ENCODE assay signal across 1 cellular context in the genomic region with DNA sequence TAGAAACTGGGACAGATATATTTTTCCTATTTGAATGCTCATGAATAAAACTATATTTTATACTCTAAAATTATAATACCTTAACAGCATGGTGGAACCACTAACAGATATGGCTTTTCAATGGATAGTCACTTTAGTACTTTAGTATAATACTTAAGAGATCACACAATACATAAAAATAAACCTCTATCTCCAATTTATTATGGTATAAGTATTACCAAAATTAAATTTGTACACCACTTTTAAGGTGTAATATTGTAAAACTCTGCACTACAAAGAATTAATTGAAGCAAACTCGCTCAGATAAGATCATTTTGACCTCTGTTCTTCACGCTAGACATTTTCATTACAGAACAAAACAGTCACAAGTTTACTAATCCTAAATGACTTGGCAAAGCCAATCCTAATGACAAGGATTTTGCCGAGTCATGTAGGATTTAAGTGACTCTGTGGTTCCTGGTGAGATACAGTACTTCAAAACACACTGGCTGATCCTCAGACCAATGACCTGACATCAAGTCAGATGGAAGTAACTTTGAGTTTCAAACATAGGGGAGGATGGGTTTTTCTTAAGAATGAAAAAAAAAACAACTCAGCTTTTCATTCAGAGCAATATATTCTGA.
TF ChIP-seq lines count a peak whose summit lies in the region.

No MANE protein-coding gene starts in this region.

TF ChIP-seq in K562, 482 proteins besides CTCF, POLR2A, EP300 and RAD21 (continued from another document and continues in another):
- TF ChIP-seq, protein P1, sequence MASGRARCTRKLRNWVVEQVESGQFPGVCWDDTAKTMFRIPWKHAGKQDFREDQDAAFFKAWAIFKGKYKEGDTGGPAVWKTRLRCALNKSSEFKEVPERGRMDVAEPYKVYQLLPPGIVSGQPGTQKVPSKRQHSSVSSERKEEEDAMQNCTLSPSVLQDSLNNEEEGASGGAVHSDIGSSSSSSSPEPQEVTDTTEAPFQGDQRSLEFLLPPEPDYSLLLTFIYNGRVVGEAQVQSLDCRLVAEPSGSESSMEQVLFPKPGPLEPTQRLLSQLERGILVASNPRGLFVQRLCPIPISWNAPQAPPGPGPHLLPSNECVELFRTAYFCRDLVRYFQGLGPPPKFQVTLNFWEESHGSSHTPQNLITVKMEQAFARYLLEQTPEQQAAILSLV (tag; IDR thresholded peaks at IDR 0.05) = no peak
- TF ChIP-seq, protein P2, sequence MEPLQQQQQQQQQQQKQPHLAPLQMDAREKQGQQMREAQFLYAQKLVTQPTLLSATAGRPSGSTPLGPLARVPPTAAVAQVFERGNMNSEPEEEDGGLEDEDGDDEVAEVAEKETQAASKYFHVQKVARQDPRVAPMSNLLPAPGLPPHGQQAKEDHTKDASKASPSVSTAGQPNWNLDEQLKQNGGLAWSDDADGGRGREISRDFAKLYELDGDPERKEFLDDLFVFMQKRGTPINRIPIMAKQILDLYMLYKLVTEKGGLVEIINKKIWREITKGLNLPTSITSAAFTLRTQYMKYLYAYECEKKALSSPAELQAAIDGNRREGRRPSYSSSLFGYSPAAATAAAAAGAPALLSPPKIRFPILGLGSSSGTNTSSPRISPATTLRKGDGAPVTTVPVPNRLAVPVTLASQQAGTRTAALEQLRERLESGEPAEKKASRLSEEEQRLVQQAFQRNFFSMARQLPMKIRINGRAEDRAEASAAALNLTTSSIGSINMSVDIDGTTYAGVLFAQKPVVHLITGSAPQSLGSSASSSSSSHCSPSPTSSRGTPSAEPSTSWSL (CRISPR knock-in tag; IDR thresholded peaks at IDR 0.05; ENCODE audit: borderline replicate concordance) = no peak
- no peak for TF ChIP-seq ZBED1 (IDR thresholded peaks at IDR 0.05)
- TF ChIP-seq ASH1L (IDR thresholded peaks at IDR 0.05; ENCODE audit: borderline replicate concordance, low read depth, partially characterized antibody) = no peak
- peak; percentile 83 for TF ChIP-seq NBN (IDR thresholded peaks at IDR 0.05; ENCODE audit: low read depth)
- TF ChIP-seq NR2C1 (IDR thresholded peaks at IDR 0.05) = peak; percentile 67
- peak; percentile 81 for TF ChIP-seq NR2C1 (tag; IDR thresholded peaks at IDR 0.05)
- no peak for TF ChIP-seq STAG1 (CRISPR knock-in tag; IDR thresholded peaks at IDR 0.05; ENCODE audit: borderline replicate concordance)
- no peak for TF ChIP-seq BRCA1 (IDR thresholded peaks at IDR 0.05)
- no peak for TF ChIP-seq BRCA1 (CRISPR knock-in tag; IDR thresholded peaks at IDR 0.05)
- TF ChIP-seq PHB (CRISPR knock-in tag; IDR thresholded peaks at IDR 0.05) = no peak
- peak; percentile 81; the same call in 1 of the 2 replicates for TF ChIP-seq GATAD2A (IDR thresholded peaks at IDR 0.05)
- TF ChIP-seq, protein P3, sequence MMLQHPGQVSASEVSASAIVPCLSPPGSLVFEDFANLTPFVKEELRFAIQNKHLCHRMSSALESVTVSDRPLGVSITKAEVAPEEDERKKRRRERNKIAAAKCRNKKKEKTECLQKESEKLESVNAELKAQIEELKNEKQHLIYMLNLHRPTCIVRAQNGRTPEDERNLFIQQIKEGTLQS (IDR thresholded peaks at IDR 0.05) = peak; percentile 36; the same call in 1 of the 2 replicates
- TF ChIP-seq, protein P3 (CRISPR knock-in tag; conservative IDR thresholded peaks at IDR 0.05) = no peak
- no peak for TF ChIP-seq KHSRP (IDR thresholded peaks at IDR 0.05)
- no peak for TF ChIP-seq ILK (tag; IDR thresholded peaks at IDR 0.05; ENCODE audit: borderline replicate concordance, low read depth)
- TF ChIP-seq ZBTB1 (CRISPR knock-in tag; IDR thresholded peaks at IDR 0.05; ENCODE audit: borderline replicate concordance, low read depth) = no peak
- no peak for TF ChIP-seq ZNF707 (CRISPR knock-in tag; conservative IDR thresholded peaks at IDR 0.05)
- no peak for TF ChIP-seq FOXA1 (IDR thresholded peaks at IDR 0.05; ENCODE audit: borderline replicate concordance)
- TF ChIP-seq, protein P4, sequence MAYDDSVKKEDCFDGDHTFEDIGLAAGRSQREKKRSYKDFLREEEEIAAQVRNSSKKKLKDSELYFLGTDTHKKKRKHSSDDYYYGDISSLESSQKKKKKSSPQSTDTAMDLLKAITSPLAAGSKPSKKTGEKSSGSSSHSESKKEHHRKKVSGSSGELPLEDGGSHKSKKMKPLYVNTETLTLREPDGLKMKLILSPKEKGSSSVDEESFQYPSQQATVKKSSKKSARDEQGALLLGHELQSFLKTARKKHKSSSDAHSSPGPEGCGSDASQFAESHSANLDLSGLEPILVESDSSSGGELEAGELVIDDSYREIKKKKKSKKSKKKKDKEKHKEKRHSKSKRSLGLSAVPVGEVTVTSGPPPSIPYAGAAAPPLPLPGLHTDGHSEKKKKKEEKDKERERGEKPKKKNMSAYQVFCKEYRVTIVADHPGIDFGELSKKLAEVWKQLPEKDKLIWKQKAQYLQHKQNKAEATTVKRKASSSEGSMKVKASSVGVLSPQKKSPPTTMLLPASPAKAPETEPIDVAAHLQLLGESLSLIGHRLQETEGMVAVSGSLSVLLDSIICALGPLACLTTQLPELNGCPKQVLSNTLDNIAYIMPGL (CRISPR knock-in tag; IDR thresholded peaks at IDR 0.05) = no peak
- no peak for TF ChIP-seq YBX1 (IDR thresholded peaks at IDR 0.05)
- no peak for TF ChIP-seq ZNF184 (CRISPR knock-in tag; IDR thresholded peaks at IDR 0.05)
- peak; percentile 14 to 40 for TF ChIP-seq NCOA2 (IDR thresholded peaks at IDR 0.05; ENCODE audit: partially characterized antibody in 2 of 2)
- no peak for TF ChIP-seq PURB (CRISPR knock-in tag; IDR thresholded peaks at IDR 0.05; ENCODE audit: low read depth)
- TF ChIP-seq, protein P5, sequence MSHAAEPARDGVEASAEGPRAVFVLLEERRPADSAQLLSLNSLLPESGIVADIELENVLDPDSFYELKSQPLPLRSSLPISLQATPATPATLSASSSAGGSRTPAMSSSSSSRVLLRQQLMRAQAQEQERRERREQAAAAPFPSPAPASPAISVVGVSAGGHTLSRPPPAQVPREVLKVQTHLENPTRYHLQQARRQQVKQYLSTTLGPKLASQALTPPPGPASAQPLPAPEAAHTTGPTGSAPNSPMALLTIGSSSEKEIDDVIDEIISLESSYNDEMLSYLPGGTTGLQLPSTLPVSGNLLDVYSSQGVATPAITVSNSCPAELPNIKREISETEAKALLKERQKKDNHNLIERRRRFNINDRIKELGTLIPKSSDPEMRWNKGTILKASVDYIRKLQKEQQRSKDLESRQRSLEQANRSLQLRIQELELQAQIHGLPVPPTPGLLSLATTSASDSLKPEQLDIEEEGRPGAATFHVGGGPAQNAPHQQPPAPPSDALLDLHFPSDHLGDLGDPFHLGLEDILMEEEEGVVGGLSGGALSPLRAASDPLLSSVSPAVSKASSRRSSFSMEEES (CRISPR knock-in tag; IDR thresholded peaks at IDR 0.05) = no peak
- TF ChIP-seq ADNP (tag; IDR thresholded peaks at IDR 0.05) = no peak; the same call in none of the 2 replicates
- TF ChIP-seq CXXC5 (CRISPR knock-in tag; IDR thresholded peaks at IDR 0.05) = 0 out of 2 replicates have a peak, but pooled peaks have one; percentile 4
- no peak for TF ChIP-seq SIX5 (IDR thresholded peaks at IDR 0.05; ENCODE audit: borderline replicate concordance in 1 of 2, insufficient read depth in 1 of 2, low read depth in 1 of 2, low read length in 2 of 2)
- TF ChIP-seq NR4A1 (CRISPR knock-in tag; IDR thresholded peaks at IDR 0.05) = no peak
- no peak for TF ChIP-seq NR4A1 (tag; IDR thresholded peaks at IDR 0.05)
- TF ChIP-seq SAP30 (IDR thresholded peaks at IDR 0.05; ENCODE audit: borderline replicate concordance, insufficient read depth, low read depth, low read length, poor library complexity, severe bottlenecking) = no peak
- TF ChIP-seq, protein P6, sequence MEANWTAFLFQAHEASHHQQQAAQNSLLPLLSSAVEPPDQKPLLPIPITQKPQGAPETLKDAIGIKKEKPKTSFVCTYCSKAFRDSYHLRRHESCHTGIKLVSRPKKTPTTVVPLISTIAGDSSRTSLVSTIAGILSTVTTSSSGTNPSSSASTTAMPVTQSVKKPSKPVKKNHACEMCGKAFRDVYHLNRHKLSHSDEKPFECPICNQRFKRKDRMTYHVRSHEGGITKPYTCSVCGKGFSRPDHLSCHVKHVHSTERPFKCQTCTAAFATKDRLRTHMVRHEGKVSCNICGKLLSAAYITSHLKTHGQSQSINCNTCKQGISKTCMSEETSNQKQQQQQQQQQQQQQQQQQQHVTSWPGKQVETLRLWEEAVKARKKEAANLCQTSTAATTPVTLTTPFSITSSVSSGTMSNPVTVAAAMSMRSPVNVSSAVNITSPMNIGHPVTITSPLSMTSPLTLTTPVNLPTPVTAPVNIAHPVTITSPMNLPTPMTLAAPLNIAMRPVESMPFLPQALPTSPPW (CRISPR knock-in tag; IDR thresholded peaks at IDR 0.05) = no peak
- TF ChIP-seq, protein P7, sequence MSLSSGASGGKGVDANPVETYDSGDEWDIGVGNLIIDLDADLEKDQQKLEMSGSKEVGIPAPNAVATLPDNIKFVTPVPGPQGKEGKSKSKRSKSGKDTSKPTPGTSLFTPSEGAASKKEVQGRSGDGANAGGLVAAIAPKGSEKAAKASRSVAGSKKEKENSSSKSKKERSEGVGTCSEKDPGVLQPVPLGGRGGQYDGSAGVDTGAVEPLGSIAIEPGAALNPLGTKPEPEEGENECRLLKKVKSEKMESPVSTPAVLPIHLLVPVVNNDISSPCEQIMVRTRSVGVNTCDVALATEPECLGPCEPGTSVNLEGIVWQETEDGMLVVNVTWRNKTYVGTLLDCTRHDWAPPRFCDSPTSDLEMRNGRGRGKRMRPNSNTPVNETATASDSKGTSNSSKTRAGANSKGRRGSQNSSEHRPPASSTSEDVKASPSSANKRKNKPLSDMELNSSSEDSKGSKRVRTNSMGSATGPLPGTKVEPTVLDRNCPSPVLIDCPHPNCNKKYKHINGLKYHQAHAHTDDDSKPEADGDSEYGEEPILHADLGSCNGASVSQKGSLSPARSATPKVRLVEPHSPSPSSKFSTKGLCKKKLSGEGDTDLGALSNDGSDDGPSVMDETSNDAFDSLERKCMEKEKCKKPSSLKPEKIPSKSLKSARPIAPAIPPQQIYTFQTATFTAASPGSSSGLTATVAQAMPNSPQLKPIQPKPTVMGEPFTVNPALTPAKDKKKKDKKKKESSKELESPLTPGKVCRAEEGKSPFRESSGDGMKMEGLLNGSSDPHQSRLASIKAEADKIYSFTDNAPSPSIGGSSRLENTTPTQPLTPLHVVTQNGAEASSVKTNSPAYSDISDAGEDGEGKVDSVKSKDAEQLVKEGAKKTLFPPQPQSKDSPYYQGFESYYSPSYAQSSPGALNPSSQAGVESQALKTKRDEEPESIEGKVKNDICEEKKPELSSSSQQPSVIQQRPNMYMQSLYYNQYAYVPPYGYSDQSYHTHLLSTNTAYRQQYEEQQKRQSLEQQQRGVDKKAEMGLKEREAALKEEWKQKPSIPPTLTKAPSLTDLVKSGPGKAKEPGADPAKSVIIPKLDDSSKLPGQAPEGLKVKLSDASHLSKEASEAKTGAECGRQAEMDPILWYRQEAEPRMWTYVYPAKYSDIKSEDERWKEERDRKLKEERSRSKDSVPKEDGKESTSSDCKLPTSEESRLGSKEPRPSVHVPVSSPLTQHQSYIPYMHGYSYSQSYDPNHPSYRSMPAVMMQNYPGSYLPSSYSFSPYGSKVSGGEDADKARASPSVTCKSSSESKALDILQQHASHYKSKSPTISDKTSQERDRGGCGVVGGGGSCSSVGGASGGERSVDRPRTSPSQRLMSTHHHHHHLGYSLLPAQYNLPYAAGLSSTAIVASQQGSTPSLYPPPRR (CRISPR knock-in tag; IDR thresholded peaks at IDR 0.05; ENCODE audit: borderline replicate concordance) = no peak
- no peak for TF ChIP-seq HMG20A (CRISPR knock-in tag; conservative IDR thresholded peaks at IDR 0.05)
- TF ChIP-seq KAT7 (CRISPR knock-in tag; IDR thresholded peaks at IDR 0.05; ENCODE audit: borderline replicate concordance) = no peak; the same call in 1 of the 2 replicates
- TF ChIP-seq ZNF436 (CRISPR knock-in tag; IDR thresholded peaks at IDR 0.05) = no peak
- no peak for TF ChIP-seq LCOR (CRISPR knock-in tag; IDR thresholded peaks at IDR 0.05)
- TF ChIP-seq ZNF175 (CRISPR knock-in tag; IDR thresholded peaks at IDR 0.05; ENCODE audit: low read depth) = 0 out of 2 replicates have a peak, but pooled peaks have one; percentile 62
- TF ChIP-seq RFX1 (IDR thresholded peaks at IDR 0.05) = no peak
- TF ChIP-seq IFI16 (CRISPR knock-in tag; IDR thresholded peaks at IDR 0.05) = no peak
- no peak for TF ChIP-seq TGIF2 (CRISPR knock-in tag; IDR thresholded peaks at IDR 0.05)
- no peak for TF ChIP-seq ZNF12 (CRISPR knock-in tag; IDR thresholded peaks at IDR 0.05)
- TF ChIP-seq, protein P8, sequence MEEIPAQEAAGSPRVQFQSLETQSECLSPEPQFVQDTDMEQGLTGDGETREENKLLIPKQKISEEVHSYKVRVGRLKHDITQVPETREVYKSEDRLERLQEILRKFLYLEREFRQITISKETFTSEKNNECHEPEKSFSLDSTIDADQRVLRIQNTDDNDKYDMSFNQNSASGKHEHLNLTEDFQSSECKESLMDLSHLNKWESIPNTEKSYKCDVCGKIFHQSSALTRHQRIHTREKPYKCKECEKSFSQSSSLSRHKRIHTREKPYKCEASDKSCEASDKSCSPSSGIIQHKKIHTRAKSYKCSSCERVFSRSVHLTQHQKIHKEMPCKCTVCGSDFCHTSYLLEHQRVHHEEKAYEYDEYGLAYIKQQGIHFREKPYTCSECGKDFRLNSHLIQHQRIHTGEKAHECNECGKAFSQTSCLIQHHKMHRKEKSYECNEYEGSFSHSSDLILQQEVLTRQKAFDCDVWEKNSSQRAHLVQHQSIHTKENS (CRISPR knock-in tag; IDR thresholded peaks at IDR 0.05) = no peak
- peak; percentile 98 for TF ChIP-seq BACH1 (tag; IDR thresholded peaks at IDR 0.05)
- TF ChIP-seq ZNF134 (CRISPR knock-in tag; conservative IDR thresholded peaks at IDR 0.05) = no peak
- no peak for TF ChIP-seq HLTF (IDR thresholded peaks at IDR 0.05)
- peak in 1 of 2 experiments; percentile 78; a peak in 1 of 4 replicates for TF ChIP-seq TBL1XR1 (IDR thresholded peaks at IDR 0.05; ENCODE audit: low read length in 2 of 2)
- no peak for TF ChIP-seq ZNF75A (CRISPR knock-in tag; IDR thresholded peaks at IDR 0.05)
- no peak for TF ChIP-seq ZNF3 (CRISPR knock-in tag; IDR thresholded peaks at IDR 0.05)
- TF ChIP-seq RBM39 (optimal IDR thresholded peaks at IDR 0.05; ENCODE audit: low read depth, low read length) = no peak
- no peak for TF ChIP-seq HDGF (IDR thresholded peaks at IDR 0.05)
- TF ChIP-seq LEF1 (IDR thresholded peaks at IDR 0.05) = peak; percentile 79
- no peak for TF ChIP-seq KLF16 (IDR thresholded peaks at IDR 0.05)
- no peak for TF ChIP-seq SMC3 (conservative IDR thresholded peaks at IDR 0.05; ENCODE audit: insufficient read depth, low read depth, low read length)
- TF ChIP-seq ZZZ3 (IDR thresholded peaks at IDR 0.05) = peak; percentile 39; the same call in 1 of the 2 replicates
- TF ChIP-seq ATF1 (CRISPR knock-in tag; IDR thresholded peaks at IDR 0.05) = no peak
- peak; percentile 38; the same call in 1 of the 2 replicates for TF ChIP-seq ATF1 (tag; IDR thresholded peaks at IDR 0.05)
- no peak for TF ChIP-seq ZBTB8A (IDR thresholded peaks at IDR 0.05; ENCODE audit: partially characterized antibody)
- TF ChIP-seq TAF9B (IDR thresholded peaks at IDR 0.05; ENCODE audit: partially characterized antibody) = peak; percentile 57
- TF ChIP-seq ZNF311 (CRISPR knock-in tag; IDR thresholded peaks at IDR 0.05) = no peak
